In genomic region chr15:100084042-100084821, GRCh38 we compare ENCODE assay signal across 7 cellular contexts.
DNase-seq lines count a peak whose midpoint lies in the region; ATAC-seq, FAIRE-seq and TF ChIP-seq lines count a peak whose summit lies in the region.
"Not testable (repeated sequence)": the region's sequence is repeated elsewhere in the genome, so short reads cannot be mapped to it uniquely, and the experiment has no call there.

No MANE protein-coding gene starts in this region.

- H3K4me1 Mint-ChIP-seq in endodermal cell: peaks cover 16% of the 10 kb centered on the region

- H3K36me3 ChIP-seq in NT2/D1 (ENCODE audit: insufficient read depth, insufficient read length, low read length); endodermal cell (ENCODE audit: control insufficient read depth, insufficient read depth, low read length); pancreas; spleen: not testable (repeated sequence)

- not testable (repeated sequence) for TF ChIP-seq POLR2A in spleen (IDR thresholded peaks at IDR 0.05)

- H3K27me3 ChIP-seq in NT2/D1 (ENCODE audit: insufficient read depth, insufficient read length); endodermal cell (ENCODE audit: control insufficient read depth, insufficient read depth, low read length, poor library complexity, severe bottlenecking); pancreas; spleen (replicated peaks in 1 of 7): not testable (repeated sequence)

- H3K4me3 Mint-ChIP-seq in endodermal cell: not testable (repeated sequence)

- H3K9ac ChIP-seq in NT2/D1 (ENCODE audit: insufficient read length, low read depth): peak overlapping the region; percentile 42
- not testable (repeated sequence) for H3K9ac ChIP-seq in endodermal cell (ENCODE audit: extremely low read depth, low read length, poor library complexity, severe bottlenecking)

- peak overlapping the region; percentile 15 for H3K4me3 ChIP-seq in NT2/D1 (ENCODE audit: insufficient read length, low read depth)
- H3K4me3 ChIP-seq in endodermal cell (ENCODE audit: low read length); pancreas; spleen: not testable (repeated sequence)

- H3K9me3 ChIP-seq in NT2/D1 (ENCODE audit: insufficient read depth, low read length); endodermal cell (ENCODE audit: control insufficient read depth, low read length); pancreas; spleen: not testable (repeated sequence)

- H3K36me3 Mint-ChIP-seq in endodermal cell (ENCODE audit: low read depth): not testable (repeated sequence)

- FAIRE-seq in pancreas (lab: Jason Lieb, UNC): not testable (repeated sequence)

- not testable (repeated sequence) for H3K4me1 ChIP-seq in NT2/D1 (ENCODE audit: insufficient read depth, insufficient read length); endodermal cell (ENCODE audit: control insufficient read depth, insufficient read depth, low read length); spleen
- H3K4me1 ChIP-seq in pancreas: peaks cover 11 to 38% (median 37%) of the 10 kb centered on the region in 3 donors

- DNase-seq in ELF-1 (ENCODE audit: low read depth, low spot score): peak; percentile 54
- DNase-seq in NT2/D1 (ENCODE audit: low read depth, low spot score): not testable (repeated sequence)
- peak; percentile 15 for DNase-seq in activated CD8-positive, alpha-beta memory T cell treated with anti-CD3 and anti-CD28 coated beads, Interleukin-2, amount 50 U/mL, for 48 hours
- DNase-seq in endodermal cell: peak; percentile 41
- DNase-seq in mesenteric fat pad (ENCODE audit: low spot score): peak; percentile 72
- peak in 1 of 6 donors; percentile 18 for DNase-seq in pancreas
- peak; percentile 55 for DNase-seq in spleen

- intact Hi-C loops in pancreas (cut with DNase I); spleen (cut with DNase I; ENCODE audit: low total_unique reads): not testable (repeated sequence)

- H3K9me3 Mint-ChIP-seq in endodermal cell: peaks cover 17% of the 10 kb centered on the region

- H3K27me3 Mint-ChIP-seq in endodermal cell (ENCODE audit: insufficient read depth): not testable (repeated sequence)

- H3K27ac ChIP-seq in endodermal cell (ENCODE audit: low read depth, low read length); spleen: not testable (repeated sequence)
- peak overlapping the region in 3 of 4 donors; percentile 16 to 77 (median 73) for H3K27ac ChIP-seq in pancreas

- H3K27ac Mint-ChIP-seq in endodermal cell: not testable (repeated sequence)

- TF ChIP-seq CTCF in endodermal cell (conservative IDR thresholded peaks at IDR 0.05); pancreas (IDR thresholded peaks at IDR 0.05); spleen (IDR thresholded peaks at IDR 0.05 in 8 of 11, conservative IDR thresholded peaks at IDR 0.05 in 3 of 11): not testable (repeated sequence)

- WGBS in endodermal cell (ENCODE audit: insufficient coverage in 1 of 2, insufficient read length in 1 of 2), 2 experiments: 87 to 92% methylated on average over 4 to 17 of the region's 17 CpGs
- WGBS in pancreas, 2 donors: 76 to 87% methylated on average over 17 of the region's 17 CpGs
- WGBS in spleen, 5 donors: 76 to 88% (median 83%) methylated on average over 15 to 17 of the region's 17 CpGs

- not testable (repeated sequence) for ATAC-seq in pancreas
